8 cellular contexts compared by ENCODE assay signal in the genomic region with DNA sequence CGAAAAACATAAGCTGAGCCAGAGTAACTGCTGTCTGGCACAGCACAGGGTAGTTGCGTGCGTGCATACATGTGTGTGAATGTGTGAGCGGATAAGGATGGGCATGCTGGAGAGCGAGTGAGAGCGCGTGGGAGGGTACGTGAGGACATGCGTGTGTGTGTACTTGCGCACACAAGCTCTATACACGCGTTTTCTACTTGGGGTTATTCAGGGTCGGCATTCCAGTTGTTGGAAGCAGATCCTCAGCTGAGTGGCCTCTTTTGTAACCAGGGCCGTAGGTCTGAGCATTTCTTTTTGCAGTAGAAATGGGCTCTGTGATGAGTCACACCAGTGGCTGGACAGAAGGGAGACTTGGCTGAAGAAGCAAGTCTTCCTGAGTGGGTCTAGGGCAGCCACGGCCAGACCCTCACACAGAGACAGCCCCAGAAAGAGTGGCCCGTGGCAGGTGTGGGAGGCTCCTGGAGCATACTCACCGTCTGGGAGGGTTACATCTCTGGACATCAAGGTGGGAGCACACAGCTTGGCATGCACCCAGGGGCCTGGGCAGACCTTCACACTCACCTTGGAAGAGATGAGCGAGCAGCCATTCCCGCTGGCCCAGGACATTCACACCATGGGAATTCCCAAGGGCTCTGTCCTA.
DNase-seq lines count a peak whose midpoint lies in the region; ATAC-seq, FAIRE-seq and TF ChIP-seq lines count a peak whose summit lies in the region.

No MANE protein-coding gene starts in this region.

- H3K4me1 Mint-ChIP-seq in activated CD4-positive, alpha-beta T cell treated with anti-CD3 and anti-CD28 coated beads, Interleukin-2, amount 10 ng/mL, durations not matched to agents 7 days and 5 days = peaks cover 37% of the 10 kb centered on the region

- peak overlapping the region; percentile 41 for H3K4me2 ChIP-seq in mesenchymal stem cell (ENCODE audit: low read length, poor library complexity, severe bottlenecking)

- H2BK12ac ChIP-seq in mesenchymal stem cell (ENCODE audit: low read length in 2 of 2) = peak overlapping the region; percentile 90 to 94

- no peak for TF ChIP-seq CTCF in bronchial epithelial cell (IDR thresholded peaks at IDR 0.05; ENCODE audit: insufficient read depth, low read length, severe bottlenecking)
- TF ChIP-seq CTCF in upper lobe of right lung (IDR thresholded peaks at IDR 0.05) = no peak

- WGBS in mesenchymal stem cell = 66% methylated on average over 19 of the region's 19 CpGs

- no peak for DNase-seq in activated CD4-positive, alpha-beta T cell treated with anti-CD3 and anti-CD28 coated beads, Interleukin-2, amount 10 ng/mL, durations not matched to agents 7 days and 5 days
- no peak for DNase-seq in activated CD4-positive, alpha-beta T cell treated with anti-CD3 and anti-CD28 coated beads for 1 hour
- peak; percentile 50 for DNase-seq in bronchial epithelial cell (ENCODE audit: low read depth)
- DNase-seq in mesenchymal stem cell = peak; percentile 96
- DNase-seq in upper lobe of right lung = no peak
- no peak for DNase-seq in T-helper 2 cell

- peak overlapping the region; percentile 71 for H2BK120ac ChIP-seq in mesenchymal stem cell (ENCODE audit: low read depth, low read length)

- peak overlapping the region in 1 of 2 experiments; percentile 57 for H3K23ac ChIP-seq in mesenchymal stem cell (ENCODE audit: low read length in 2 of 2)

- FAIRE-seq in bronchial epithelial cell (lab: Jason Lieb, UNC) = peak; percentile 13

- H2BK15ac ChIP-seq in mesenchymal stem cell (ENCODE audit: low read depth, poor library complexity, severe bottlenecking) = no peak overlapping the region

- H3K36me3 ChIP-seq in bronchial epithelial cell (ENCODE audit: control insufficient read depth, insufficient read depth, low read length) = no peaks in the 10 kb centered on the region
- no peaks in the 10 kb centered on the region for H3K36me3 ChIP-seq in mesenchymal stem cell (ENCODE audit: control insufficient read depth in 1 of 2, insufficient read depth in 2 of 2, low read depth in 1 of 2, low read length in 2 of 2)
- no peaks in the 10 kb centered on the region for H3K36me3 ChIP-seq in upper lobe of right lung

- H3K4me1 ChIP-seq in mesenchymal stem cell (ENCODE audit: control insufficient read depth, insufficient read depth, low read depth, low read length) (peaks cover 17% of the 10 kb centered on the region), upper lobe of right lung (peaks cover 28% of the 10 kb centered on the region)

- peak overlapping the region in 1 of 2 experiments; percentile 75 for H3K14ac ChIP-seq in mesenchymal stem cell (ENCODE audit: low read length in 2 of 2)

- H3K9ac ChIP-seq in mesenchymal stem cell (ENCODE audit: low read length) = peak overlapping the region; percentile 87

- no peak overlapping the region for H3K4me3 Mint-ChIP-seq in activated CD4-positive, alpha-beta T cell treated with anti-CD3 and anti-CD28 coated beads, Interleukin-2, amount 10 ng/mL, durations not matched to agents 7 days and 5 days

- peak overlapping the region; percentile 83 for H3K4ac ChIP-seq in mesenchymal stem cell (ENCODE audit: low read depth in 1 of 2, low read length in 2 of 2)

- H2BK5ac ChIP-seq in mesenchymal stem cell (ENCODE audit: low read depth, low read length, poor library complexity, severe bottlenecking) = peak overlapping the region; percentile 87

- H3K27ac ChIP-seq in mesenchymal stem cell (ENCODE audit: low read length, poor library complexity, severe bottlenecking) = peak overlapping the region; percentile 90
- peak overlapping the region; percentile 88 for H3K27ac ChIP-seq in upper lobe of right lung

- ATAC-seq in upper lobe of right lung = peak; percentile 60
- no peak for ATAC-seq in GM18907 (IDR thresholded peaks at IDR 0.05; ENCODE audit: unreplicated experiment)
- no peak for ATAC-seq in GM21367 (IDR thresholded peaks at IDR 0.05; ENCODE audit: unreplicated experiment)

- peak overlapping the region; percentile 88 for H4K91ac ChIP-seq in mesenchymal stem cell (ENCODE audit: low read length)

- H4K8ac ChIP-seq in mesenchymal stem cell (ENCODE audit: low read length) = peak overlapping the region; percentile 93

- H3K4me3 ChIP-seq in bronchial epithelial cell (ENCODE audit: low read depth, low read length) (no peak overlapping the region), mesenchymal stem cell (ENCODE audit: insufficient read depth in 1 of 2, low read depth in 1 of 2, low read length in 2 of 2) (peak overlapping the region in 1 of 2 experiments; percentile 60), upper lobe of right lung (no peak overlapping the region)

- peak overlapping the region; percentile 91 to 98 for H3K18ac ChIP-seq in mesenchymal stem cell (ENCODE audit: low read depth in 1 of 2, low read length in 2 of 2)

- H3K9me3 ChIP-seq in mesenchymal stem cell (ENCODE audit: control insufficient read depth, low read length) (no peaks in the 10 kb centered on the region), upper lobe of right lung (no peaks in the 10 kb centered on the region)

- H2AFZ ChIP-seq in mesenchymal stem cell (ENCODE audit: low read depth, low read length) = no peak overlapping the region

- peaks cover 2% of the 10 kb centered on the region for H3K9me3 Mint-ChIP-seq in activated CD4-positive, alpha-beta T cell treated with anti-CD3 and anti-CD28 coated beads, Interleukin-2, amount 10 ng/mL, durations not matched to agents 7 days and 5 days

- peak overlapping the region; percentile 25 for H3K27ac Mint-ChIP-seq in activated CD4-positive, alpha-beta T cell treated with anti-CD3 and anti-CD28 coated beads, Interleukin-2, amount 10 ng/mL, durations not matched to agents 7 days and 5 days

- H3K79me1 ChIP-seq in mesenchymal stem cell (replicated peaks; ENCODE audit: low read length, poor library complexity, severe bottlenecking) = no peaks in the 10 kb centered on the region

- CTCF ChIA-PET in activated CD4-positive, alpha-beta T cell treated with anti-CD3 and anti-CD28 coated beads, Interleukin-2, amount 10 ng/mL, durations not matched to agents 7 days and 5 days (lab: Charles Lee) = interaction anchor here (1.0 to 2.1 kb wide), 5 partner anchors 8 to 166 kb away, joined by 3 to 7 read pairs (median 5); no protein-coding TSS in a partner anchor

- peaks cover 7% of the 10 kb centered on the region for H3K36me3 Mint-ChIP-seq in activated CD4-positive, alpha-beta T cell treated with anti-CD3 and anti-CD28 coated beads, Interleukin-2, amount 10 ng/mL, durations not matched to agents 7 days and 5 days (ENCODE audit: low read depth)

- intact Hi-C loops in upper lobe of right lung (cut with DNase I) = no loop called here

- H3K27me3 ChIP-seq in bronchial epithelial cell (ENCODE audit: control insufficient read depth, insufficient read depth, low read length) = no peaks in the 10 kb centered on the region
- H3K27me3 ChIP-seq in mesenchymal stem cell (ENCODE audit: control insufficient read depth in 1 of 2, insufficient read depth in 1 of 2, low read length in 2 of 2) = no peaks in the 10 kb centered on the region
- H3K27me3 ChIP-seq in upper lobe of right lung = no peaks in the 10 kb centered on the region

- peaks cover 6% of the 10 kb centered on the region for H3K27me3 Mint-ChIP-seq in activated CD4-positive, alpha-beta T cell treated with anti-CD3 and anti-CD28 coated beads, Interleukin-2, amount 10 ng/mL, durations not matched to agents 7 days and 5 days

- H2AK5ac ChIP-seq in mesenchymal stem cell (ENCODE audit: low read length, severe bottlenecking) = peak overlapping the region; percentile 99

- POLR2A ChIA-PET in activated CD4-positive, alpha-beta T cell treated with anti-CD3 and anti-CD28 coated beads, Interleukin-2, amount 10 ng/mL, durations not matched to agents 7 days and 5 days (lab: Charles Lee) = no interaction called here

Comparison
In these comparisons a context has a peak if more than half of its experiments do, and no peak if none do; other contexts are left out.
1. DNase-seq: peak in bronchial epithelial cell (single experiment) and mesenchymal stem cell (single experiment); none in activated CD4-positive, alpha-beta T cell treated with anti-CD3 and anti-CD28 coated beads, Interleukin-2, amount 10 ng/mL, durations not matched to agents 7 days and 5 days (single experiment), activated CD4-positive, alpha-beta T cell treated with anti-CD3 and anti-CD28 coated beads for 1 hour (single experiment), upper lobe of right lung (single experiment) and T-helper 2 cell (0 of 5).